8 cellular contexts compared by ENCODE assay signal in the genomic region with DNA sequence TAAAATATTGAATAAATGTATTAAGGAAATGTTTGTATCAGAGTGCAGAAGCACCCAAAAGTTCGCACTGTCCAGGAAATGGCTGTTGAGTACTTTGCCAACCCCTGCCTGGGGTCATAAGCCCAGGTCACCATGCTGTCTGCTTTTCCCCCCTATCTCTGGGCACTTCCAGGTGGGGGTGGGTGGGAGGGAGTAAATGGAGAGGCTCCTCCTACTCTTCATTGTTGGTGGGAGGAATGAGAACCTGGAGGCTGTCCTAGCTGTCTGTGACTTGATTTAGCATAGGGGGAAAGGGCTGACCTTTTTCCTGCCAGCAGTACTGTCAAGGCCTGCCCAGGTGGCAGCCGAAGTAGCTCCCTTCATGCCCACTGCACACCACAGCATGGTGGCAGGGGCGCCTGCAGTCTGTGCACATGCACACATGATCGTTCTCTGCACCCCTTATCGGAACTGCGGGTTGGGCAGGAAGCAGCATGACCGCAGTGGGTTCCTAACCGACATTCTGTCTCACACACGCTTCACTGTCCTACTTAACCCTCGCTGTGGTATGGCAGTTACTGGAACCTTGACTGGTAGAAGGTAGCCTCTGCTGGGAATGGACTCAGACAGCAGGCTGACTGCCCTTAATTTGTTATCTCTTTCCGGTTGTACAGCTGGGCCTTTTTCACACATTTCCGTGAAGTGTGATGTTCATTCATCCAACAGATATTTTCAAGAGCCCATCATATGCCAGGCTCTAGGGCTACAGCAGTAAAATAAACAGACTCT. TPM values are rescaled to one million over a fixed set of nuclear protein-coding genes. Genes with fewer than 3 reads are reported as not detected.
DNase-seq lines count a peak whose midpoint lies in the region; ATAC-seq and TF ChIP-seq lines count a peak whose summit lies in the region.

No MANE protein-coding gene starts in this region.

- WGBS in sigmoid colon, 2 donors, result 44 to 83% methylated on average over 12 of the region's 12 CpGs

- H3K36me3 Mint-ChIP-seq in effector memory CD8-positive, alpha-beta T cell (ENCODE audit: insufficient read depth), result peaks cover 3% of the 10 kb centered on the region

- TF ChIP-seq EP300 in sigmoid colon (IDR thresholded peaks at IDR 0.05), result no peak

- TF ChIP-seq CTCF in colonic mucosa (IDR thresholded peaks at IDR 0.05) (no peak), sigmoid colon (IDR thresholded peaks at IDR 0.05) (no peak)

- intact Hi-C loops in Right ventricle myocardium superior (cut with DNase I), result no loop called here
- intact Hi-C loops in cardiac septum (cut with DNase I), result no loop called here
- intact Hi-C loops in colonic mucosa (cut with DNase I), result no loop called here
- intact Hi-C loops in sigmoid colon (cut with DNase I), result no loop called here

- H3K4me1 ChIP-seq in colonic mucosa (peaks cover 4% of the 10 kb centered on the region), sigmoid colon (peaks cover 0 to 50% (median 38%) of the 10 kb centered on the region in 4 donors)

- H3K9ac ChIP-seq in colonic mucosa (ENCODE audit: low read depth in 2 of 2, low read length in 2 of 2), result no peak overlapping the region

- peaks cover 16 to 17% of the 10 kb centered on the region in 2 donors for H3K4me1 Mint-ChIP-seq in effector memory CD8-positive, alpha-beta T cell (ENCODE audit: low read depth in 2 of 2)

- peak overlapping the region; percentile 80 to 89 for H3K27ac Mint-ChIP-seq in effector memory CD8-positive, alpha-beta T cell

- H3K27ac ChIP-seq in colonic mucosa (no peak overlapping the region), sigmoid colon (peak overlapping the region in 2 of 4 donors; percentile 8 to 23)

- no peak overlapping the region for H3K4me3 ChIP-seq in colonic mucosa
- H3K4me3 ChIP-seq in sigmoid colon, result no peak overlapping the region

- H3K36me3 ChIP-seq in colonic mucosa (no peaks in the 10 kb centered on the region), sigmoid colon (no peaks in the 10 kb centered on the region)

- H3K27me3 Mint-ChIP-seq in effector memory CD8-positive, alpha-beta T cell, result peaks cover 6 to 8% of the 10 kb centered on the region in 2 donors

- peak overlapping the region; percentile 75 to 79 for H3K4me3 Mint-ChIP-seq in effector memory CD8-positive, alpha-beta T cell

- DNase-seq in Right ventricle myocardium superior (peak; percentile 51), cardiac septum (ENCODE audit: low spot score) (no peak), colonic mucosa (no peak), sigmoid colon (no peak)
- peak; percentile 66 for DNase-seq in activated CD4-positive, alpha-beta T cell treated with anti-CD3 and anti-CD28 coated beads for 1 hour
- DNase-seq in effector memory CD8-positive, alpha-beta T cell, result peak; percentile 81 to 86 (median 84)
- DNase-seq in stimulated activated CD4-positive, alpha-beta T cell treated with anti-CD3 and anti-CD28 coated beads, TNF-alpha, amount 100 ng/mL, for 4 hours (ENCODE audit: low read depth in 3 of 3), result peak in 2 of 3 experiments; percentile 47 to 57

- H3K27me3 ChIP-seq in colonic mucosa (no peaks in the 10 kb centered on the region), sigmoid colon (no peaks in the 10 kb centered on the region)

- H3K9me3 ChIP-seq in colonic mucosa, result no peaks in the 10 kb centered on the region
- no peaks in the 10 kb centered on the region for H3K9me3 ChIP-seq in sigmoid colon

- ATAC-seq in Right ventricle myocardium superior (ENCODE audit: poor library complexity) (peak; percentile 56), HG03571 (IDR thresholded peaks at IDR 0.05; ENCODE audit: unreplicated experiment) (peak; percentile 94)
- ATAC-seq in effector memory CD8-positive, alpha-beta T cell (replicated peaks), result peak; percentile 95

- no peaks in the 10 kb centered on the region for H3K9me3 Mint-ChIP-seq in effector memory CD8-positive, alpha-beta T cell

- TF ChIP-seq POLR2A in sigmoid colon (IDR thresholded peaks at IDR 0.05), result no peak

RNA-seq across cellular contexts. Expression of gene LDHD, which starts 41.5 kb away (rescaled TPM):
- total RNA-seq in Right ventricle myocardium superior, result 84.7 TPM
- total RNA-seq in cardiac septum, result 89.3 TPM
- 100 to 1,000 TPM in 1 of 2 donors, 10 to 100 TPM in 1; 31.4 to 105 TPM for total RNA-seq in colonic mucosa
- 1 to 10 TPM; 2.5 to 7.6 (median 7.3) TPM for total RNA-seq in sigmoid colon
- polyA plus RNA-seq in sigmoid colon, result 100 to 1,000 TPM in 1 of 3 donors, 10 to 100 TPM in 2; 66.1 to 114 (median 78.0) TPM

Comparison
In these comparisons a context has a peak if more than half of its experiments do, and no peak if none do; other contexts are left out.
1. DNase-seq: peak in Right ventricle myocardium superior (single experiment), activated CD4-positive, alpha-beta T cell treated with anti-CD3 and anti-CD28 coated beads for 1 hour (single experiment), effector memory CD8-positive, alpha-beta T cell (3 of 3) and stimulated activated CD4-positive, alpha-beta T cell treated with anti-CD3 and anti-CD28 coated beads, TNF-alpha, amount 100 ng/mL, for 4 hours (2 of 3); none in cardiac septum (single experiment), colonic mucosa (single experiment) and sigmoid colon (single experiment).
2. Peak in every context shown above with its lines, with median percentiles within 50 percentile points of each other: ATAC-seq.